Comparison of ENCODE assay signal across 8 cellular contexts in the genomic region with DNA sequence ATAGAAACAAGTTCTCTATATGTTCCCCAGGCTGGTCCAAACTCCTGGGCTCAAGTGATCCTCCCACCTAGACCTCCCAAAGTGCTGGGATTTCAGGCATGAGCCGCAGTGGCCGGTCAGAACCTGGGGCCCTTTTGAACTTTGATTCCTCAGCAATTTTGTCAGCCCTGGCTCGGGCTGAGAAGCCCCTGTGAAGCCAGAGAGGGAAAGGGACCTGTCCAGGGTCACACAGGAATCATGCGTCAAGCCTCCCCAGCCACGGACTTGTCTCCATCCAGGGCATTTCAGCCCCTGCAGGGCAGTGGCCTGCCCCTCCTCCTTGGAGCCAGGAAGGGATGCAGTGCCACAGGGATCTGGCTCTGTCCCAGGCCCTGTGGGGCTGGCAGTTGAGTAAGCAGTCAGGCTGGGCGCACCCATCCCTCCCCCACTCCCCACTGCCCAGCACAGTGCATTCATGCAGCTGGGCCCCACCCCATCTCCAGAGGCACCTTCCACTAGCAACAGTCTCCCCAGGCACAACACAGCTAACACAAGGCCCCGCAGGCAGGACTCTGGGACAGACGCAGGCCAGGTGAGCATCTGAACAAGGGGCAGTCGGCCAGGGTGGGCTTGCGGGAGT. TPM values are rescaled to one million over a fixed set of nuclear protein-coding genes. Genes with fewer than 3 reads are reported as not detected.
A peak's percentile ranks its signal among the peaks of the same experiment; 100 is the strongest.
DNase-seq lines count a peak whose midpoint lies in the region; ATAC-seq, FAIRE-seq and TF ChIP-seq lines count a peak whose summit lies in the region.

TSS of gene CAPS (plus strand) at position 516 of the 619 bp plus-strand sequence. CDS start 153 bp downstream, outside the sequence.

- no peak within 1 kb of the TSS for H3K4me3 ChIP-seq in RWPE2 (ENCODE audit: severe bottlenecking)
- H3K4me3 ChIP-seq in ovary: no peak within 1 kb of the TSS

- intact Hi-C loops in ovary (cut with DNase I): no loop called here

- peak; percentile 67 for DNase-seq in COLO829 (ENCODE audit: low spot score)
- DNase-seq in RWPE2 (ENCODE audit: low spot score): no peak
- peak; percentile 58 to 62 for DNase-seq in frontal cortex (ENCODE audit: low spot score in 2 of 2)
- no peak for DNase-seq in ovary
- DNase-seq in inferior parietal cortex (ENCODE audit: extremely low spot score): no peak
- DNase-seq in foreskin melanocyte: no peak
- no peak for DNase-seq in NCI-H2227 (lab: John Stamatoyannopoulos, UW; ENCODE audit: unreplicated experiment)

- no peak for TF ChIP-seq POLR2A in ovary (IDR thresholded peaks at IDR 0.05)

- 76 to 80% (median 78%) methylated on average over 10 of the region's 10 CpGs for WGBS in ovary, 3 donors

- no peak for TF ChIP-seq EP300 in ovary (IDR thresholded peaks at IDR 0.05)

- H3K36me3 ChIP-seq in RWPE2 (ENCODE audit: low read depth) (no peaks in the 10 kb centered on the region), ovary (no peaks in the 10 kb centered on the region)

- TF ChIP-seq CTCF in RWPE2 (IDR thresholded peaks at IDR 0.05; ENCODE audit: poor library complexity, severe bottlenecking): no peak
- no peak for TF ChIP-seq CTCF in ovary (IDR thresholded peaks at IDR 0.05)

- H3K27me3 ChIP-seq in RWPE2 (ENCODE audit: insufficient read depth, poor library complexity, severe bottlenecking): no peaks in the 10 kb centered on the region
- no peaks in the 10 kb centered on the region for H3K27me3 ChIP-seq in ovary

- peak; percentile 75 for ATAC-seq in RWPE2 (ENCODE audit: low read depth)
- ATAC-seq in HG02884 (IDR thresholded peaks at IDR 0.05; ENCODE audit: unreplicated experiment): no peak

- H3K9me3 ChIP-seq in RWPE2 (ENCODE audit: severe bottlenecking) (no peaks in the 10 kb centered on the region), ovary (no peaks in the 10 kb centered on the region)

- H3K4me1 ChIP-seq in RWPE2 (ENCODE audit: insufficient read depth, poor library complexity, severe bottlenecking) (peaks cover 22% of the 10 kb centered on the region), ovary (ENCODE audit: insufficient read depth) (no peaks in the 10 kb centered on the region)

- H3K27ac ChIP-seq in RWPE2 (ENCODE audit: poor library complexity, severe bottlenecking) (peak within 1 kb of the TSS; percentile 32), ovary (no peak within 1 kb of the TSS)

- no peak for FAIRE-seq in frontal cortex (lab: Jason Lieb, UNC)

RNA-seq across cellular contexts. Expression of gene CAPS, which starts in this region (rescaled TPM):
- total RNA-seq in frontal cortex: 2.4 TPM
- 100 to 1,000 TPM in 1 of 7 donors, 10 to 100 TPM in 5, 1 to 10 TPM in 1; 7.0 to 313 (median 35.8) TPM for total RNA-seq in ovary
- 10 to 100 TPM in 1 of 2 donors, 1 to 10 TPM in 1; 1.7 to 12.4 TPM for polyA plus RNA-seq in ovary

Comparison
In these comparisons a context has a peak if more than half of its experiments do, and no peak if none do; other contexts are left out.
1. DNase-seq: peak in COLO829 (single experiment) and frontal cortex (2 of 2); none in RWPE2 (single experiment), ovary (0 of 5), inferior parietal cortex (single experiment), foreskin melanocyte (single experiment) and NCI-H2227 (single experiment).